Comparison of ENCODE assay signal across 30 cellular contexts in the genomic region with DNA sequence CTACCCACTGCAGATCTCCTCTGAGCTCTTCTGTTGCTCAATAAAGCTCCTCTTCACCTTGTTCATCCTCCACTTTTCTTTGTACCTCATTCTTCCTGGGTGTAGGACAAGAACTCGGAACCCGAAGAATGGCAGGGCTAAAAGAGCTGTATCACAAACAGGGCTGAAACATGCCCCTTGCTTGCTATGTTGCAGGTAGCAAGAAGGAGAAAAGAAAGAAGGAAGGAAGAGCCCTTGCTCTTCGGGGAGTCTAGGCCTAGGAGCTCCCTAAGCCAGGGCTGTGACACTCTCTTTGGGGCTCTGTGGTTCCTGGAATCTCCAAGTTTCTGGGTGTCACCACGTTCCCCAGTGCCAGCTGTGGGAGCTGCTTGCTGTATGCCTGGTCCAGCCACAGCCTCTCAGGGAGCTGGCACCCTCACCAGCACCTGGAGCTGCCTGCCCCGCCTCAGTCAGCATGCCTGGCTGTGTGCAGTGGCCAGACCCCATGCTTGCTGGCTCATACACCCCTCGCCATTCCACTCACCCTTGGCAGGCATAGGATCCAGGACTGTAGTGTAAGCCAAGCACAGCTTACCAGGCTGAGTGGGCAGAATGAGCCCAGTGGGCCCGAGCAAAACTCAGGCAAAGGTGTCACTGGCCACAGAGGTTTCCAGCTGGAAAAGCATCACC.
"Had no signal": no experiment of that assay in that cellular context is flagged by ENCODE, and none has a peak within 500 bp of the region (broad histone marks: within the 10 kb centered on the region; RNA-seq: fewer than 3 reads in every experiment).

No MANE protein-coding gene starts in this region.

- H3K27ac ChIP-seq: colonic mucosa, dorsolateral prefrontal cortex, gastrocnemius medialis, ovary, sigmoid colon, transverse colon, uterus had no signal

- H3K27me3 ChIP-seq: colonic mucosa, dorsolateral prefrontal cortex, gastrocnemius medialis, ovary, sigmoid colon, transverse colon, uterus had no signal

- DNase-seq: activated CD4-positive, alpha-beta memory T cell treated with anti-CD3 and anti-CD28 coated beads, Interleukin-2, amount 10 ng/mL, durations not matched to agents 7 days and 5 days; activated CD4-positive, alpha-beta T cell treated with anti-CD3 and anti-CD28 coated beads for 1 hour; activated CD4-positive, alpha-beta T cell treated with anti-CD3 and anti-CD28 coated beads, Interleukin-2, amount 10 ng/mL, durations not matched to agents 7 days and 5 days; activated CD8-positive, alpha-beta memory T cell treated with anti-CD3 and anti-CD28 coated beads, Interleukin-2, amount 50 U/mL, for 48 hours; activated gamma-delta T cell treated with Interleukin-2 at 50 U/mL for 16 hours; activated naive CD8-positive, alpha-beta T cell treated with anti-CD3 and anti-CD28 coated beads, Interleukin-2, amount 50 U/mL, for 24 hours; activated T-cell treated with anti-CD3 and anti-CD28 coated beads, Interleukin-2, amount 50 U/mL, for 24 hours; cerebellar nuclear complex; colonic mucosa; dorsolateral prefrontal cortex; effector memory CD4-positive, alpha-beta T cell; gastrocnemius medialis; glutamatergic neuron; hippocampal formation; immature natural killer cell; kidney; mucosa of descending colon; nephron progenitor cell; ovary; sigmoid colon; small intestine; stimulated activated CD4-positive, alpha-beta T cell treated with anti-CD3 and anti-CD28 coated beads, Interleukin-4, amount 100 ng/mL, for 24 hours; stimulated activated naive B cell treated with anti-CD40 and anti-IgM and Interleukin-4, amounts not matched to agents 10 μg/mL and 1 μg/mL and 100 μg/mL, for 72 hours; T-helper 2 cell; transverse colon; uterus had no signal

- H3K9me3 Mint-ChIP-seq: activated CD4-positive, alpha-beta memory T cell treated with anti-CD3 and anti-CD28 coated beads, Interleukin-2, amount 10 ng/mL, durations not matched to agents 7 days and 5 days; activated CD4-positive, alpha-beta T cell treated with anti-CD3 and anti-CD28 coated beads, Interleukin-2, amount 10 ng/mL, durations not matched to agents 7 days and 5 days; activated naive CD4-positive, alpha-beta T cell treated with anti-CD3 and anti-CD28 coated beads, Interleukin-2, amount 50 U/mL, for 24 hours; activated naive CD8-positive, alpha-beta T cell treated with anti-CD3 and anti-CD28 coated beads, Interleukin-2, amount 50 U/mL, for 24 hours; activated T-cell treated with anti-CD3 and anti-CD28 coated beads, Interleukin-2, amount 50 U/mL, for 24 hours; immature natural killer cell had no signal

- H3K4me1 Mint-ChIP-seq: activated CD4-positive, alpha-beta memory T cell treated with anti-CD3 and anti-CD28 coated beads, Interleukin-2, amount 10 ng/mL, durations not matched to agents 7 days and 5 days; activated CD4-positive, alpha-beta T cell treated with anti-CD3 and anti-CD28 coated beads, Interleukin-2, amount 10 ng/mL, durations not matched to agents 7 days and 5 days; activated naive CD4-positive, alpha-beta T cell treated with anti-CD3 and anti-CD28 coated beads, Interleukin-2, amount 50 U/mL, for 24 hours; activated naive CD8-positive, alpha-beta T cell treated with anti-CD3 and anti-CD28 coated beads, Interleukin-2, amount 50 U/mL, for 24 hours; immature natural killer cell; stimulated activated naive B cell treated with anti-CD40 and anti-IgM and Interleukin-4, amounts not matched to agents 10 μg/mL and 1 μg/mL and 100 μg/mL, for 72 hours had no signal

- H3K4me1 ChIP-seq: colonic mucosa, gastrocnemius medialis, sigmoid colon, transverse colon, uterus had no signal

- H3K36me3 Mint-ChIP-seq: activated naive CD4-positive, alpha-beta T cell treated with anti-CD3 and anti-CD28 coated beads, Interleukin-2, amount 50 U/mL, for 24 hours; immature natural killer cell; stimulated activated naive B cell treated with anti-CD40 and anti-IgM and Interleukin-4, amounts not matched to agents 10 μg/mL and 1 μg/mL and 100 μg/mL, for 72 hours had no signal

- H3K4me3 Mint-ChIP-seq: activated CD4-positive, alpha-beta memory T cell treated with anti-CD3 and anti-CD28 coated beads, Interleukin-2, amount 10 ng/mL, durations not matched to agents 7 days and 5 days; activated CD4-positive, alpha-beta T cell treated with anti-CD3 and anti-CD28 coated beads, Interleukin-2, amount 10 ng/mL, durations not matched to agents 7 days and 5 days; activated naive CD4-positive, alpha-beta T cell treated with anti-CD3 and anti-CD28 coated beads, Interleukin-2, amount 50 U/mL, for 24 hours; activated naive CD8-positive, alpha-beta T cell treated with anti-CD3 and anti-CD28 coated beads, Interleukin-2, amount 50 U/mL, for 24 hours; activated T-cell treated with anti-CD3 and anti-CD28 coated beads, Interleukin-2, amount 50 U/mL, for 24 hours; immature natural killer cell; nephron progenitor cell; stimulated activated naive B cell treated with anti-CD40 and anti-IgM and Interleukin-4, amounts not matched to agents 10 μg/mL and 1 μg/mL and 100 μg/mL, for 72 hours had no signal

- H3K27ac Mint-ChIP-seq: activated CD4-positive, alpha-beta memory T cell treated with anti-CD3 and anti-CD28 coated beads, Interleukin-2, amount 10 ng/mL, durations not matched to agents 7 days and 5 days; activated CD4-positive, alpha-beta T cell treated with anti-CD3 and anti-CD28 coated beads, Interleukin-2, amount 10 ng/mL, durations not matched to agents 7 days and 5 days; activated naive CD4-positive, alpha-beta T cell treated with anti-CD3 and anti-CD28 coated beads, Interleukin-2, amount 50 U/mL, for 24 hours; activated naive CD8-positive, alpha-beta T cell treated with anti-CD3 and anti-CD28 coated beads, Interleukin-2, amount 50 U/mL, for 24 hours; activated T-cell treated with anti-CD3 and anti-CD28 coated beads, Interleukin-2, amount 50 U/mL, for 24 hours; immature natural killer cell; nephron progenitor cell; progenitor cell of endocrine pancreas; stimulated activated naive B cell treated with anti-CD40 and anti-IgM and Interleukin-4, amounts not matched to agents 10 μg/mL and 1 μg/mL and 100 μg/mL, for 72 hours had no signal

- H3K4me3 ChIP-seq: colonic mucosa, dorsolateral prefrontal cortex, gastrocnemius medialis, lung, mucosa of descending colon, ovary, sigmoid colon, transverse colon, uterus had no signal

- H3K27me3 Mint-ChIP-seq: progenitor cell of endocrine pancreas had no signal

- ATAC-seq: activated naive CD8-positive, alpha-beta T cell treated with anti-CD3 and anti-CD28 coated beads, Interleukin-2, amount 50 U/mL, for 24 hours; gastrocnemius medialis; left lobe of liver; mucosa of descending colon; stimulated activated naive B cell treated with anti-CD40 and anti-IgM and Interleukin-4, amounts not matched to agents 10 μg/mL and 1 μg/mL and 100 μg/mL, for 72 hours had no signal

- H3K36me3 ChIP-seq: colonic mucosa, gastrocnemius medialis, ovary, sigmoid colon, transverse colon had no signal

- H3K9me3 ChIP-seq: colonic mucosa, gastrocnemius medialis, mucosa of descending colon, ovary, sigmoid colon, transverse colon had no signal
